8 cellular contexts compared by ENCODE assay signal in the genomic region with DNA sequence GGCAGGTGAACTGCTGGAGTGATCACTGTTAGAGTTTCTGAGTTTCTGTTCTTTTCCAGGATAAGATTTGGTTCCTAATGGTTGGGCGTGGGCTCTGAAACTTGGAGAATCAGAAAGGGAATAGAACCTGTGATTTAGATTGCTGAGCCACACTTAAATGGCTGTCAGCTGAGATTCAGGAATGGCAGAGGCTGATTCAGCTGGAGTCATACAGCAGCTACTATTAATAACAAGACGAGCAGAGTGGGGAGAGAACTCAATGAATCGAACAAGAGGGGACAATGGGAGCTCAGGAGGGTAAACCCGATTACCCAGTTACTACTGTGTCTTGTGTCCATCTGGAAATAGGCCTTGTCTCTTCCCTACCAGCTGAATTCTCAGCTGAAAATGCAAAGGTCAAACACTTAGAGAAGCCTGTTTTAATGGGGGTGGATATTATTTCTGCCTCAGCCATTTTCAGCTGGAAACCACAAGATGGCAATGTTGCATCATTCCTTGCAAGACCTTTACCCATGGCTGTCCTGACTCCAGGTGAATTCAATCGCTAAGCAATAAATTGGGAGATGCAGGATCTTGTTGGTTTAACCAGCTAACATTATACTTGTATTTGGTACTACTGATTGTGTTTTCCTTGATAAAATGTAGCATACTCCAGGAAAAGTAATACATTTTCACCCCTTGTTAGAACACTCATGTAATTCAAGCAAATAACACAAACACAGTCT.
DNase-seq lines count a peak whose midpoint lies in the region; ATAC-seq and TF ChIP-seq lines count a peak whose summit lies in the region.

No MANE protein-coding gene starts in this region.

- H3K9me3 ChIP-seq in SK-N-MC (ENCODE audit: low read depth, low read length): no peaks in the 10 kb centered on the region
- no peaks in the 10 kb centered on the region for H3K9me3 ChIP-seq in neural cell (ENCODE audit: low read length)

- H3K4me3 ChIP-seq in SK-N-MC (peak overlapping the region; percentile 8; the same call in 1 of the 2 replicates), fibroblast of mammary gland (ENCODE audit: control insufficient read depth, low read depth, low read length) (no peak overlapping the region), neural cell (ENCODE audit: low read length) (no peak overlapping the region)

- H3K36me3 ChIP-seq in SK-N-MC (ENCODE audit: insufficient read depth, low read length) (no peaks in the 10 kb centered on the region), neural cell (ENCODE audit: insufficient read depth, low read length) (no peaks in the 10 kb centered on the region)

- no peaks in the 10 kb centered on the region for H4K20me1 ChIP-seq in neural cell (ENCODE audit: insufficient read depth)

- H3K79me2 ChIP-seq in neural cell (replicated peaks; ENCODE audit: insufficient read depth, low read length): no peaks in the 10 kb centered on the region

- H3K9ac ChIP-seq in SK-N-MC (ENCODE audit: insufficient read length) (peak overlapping the region; percentile 41), neural cell (ENCODE audit: low read length) (no peak overlapping the region)

- no peak for TF ChIP-seq EP300 in neural cell (conservative IDR thresholded peaks at IDR 0.05; ENCODE audit: poor library complexity, severe bottlenecking)

- peaks cover 3% of the 10 kb centered on the region for H3F3A ChIP-seq in neural cell (ENCODE audit: insufficient read depth, low read length, poor library complexity, severe bottlenecking)

- H2AFZ ChIP-seq in neural cell (ENCODE audit: low read depth, low read length): no peak overlapping the region

- no peaks in the 10 kb centered on the region for H3K9me2 ChIP-seq in neural cell (ENCODE audit: insufficient read depth, low read length)

- H3K27ac ChIP-seq in SK-N-MC (no peak overlapping the region), neural cell (ENCODE audit: low read length) (no peak overlapping the region)

- peak; percentile 74 for DNase-seq in AG08395 (ENCODE audit: low spot score)
- peak; percentile 61 for DNase-seq in NCI-H1105 (lab: John Stamatoyannopoulos, UW)
- peak; percentile 81 for DNase-seq in SK-N-MC (ENCODE audit: low read depth, low spot score)
- DNase-seq in fibroblast of mammary gland (ENCODE audit: low read depth): peak; percentile 72

- ATAC-seq in GM18498 (IDR thresholded peaks at IDR 0.05; ENCODE audit: unreplicated experiment): peak; percentile 71
- peak; percentile 74 for ATAC-seq in HG02840 (IDR thresholded peaks at IDR 0.05; ENCODE audit: low FRiP score, unreplicated experiment)
- ATAC-seq in activated CD4-positive, CD25-positive, alpha-beta regulatory T cell treated with anti-CD3 and anti-CD28 coated beads, Interleukin-2, amount 50 U/mL, for 24 hours: no peak

- TF ChIP-seq RAD21 in neural cell (conservative IDR thresholded peaks at IDR 0.05): peak; percentile 99

- no peaks in the 10 kb centered on the region for H3K27me3 ChIP-seq in neural cell (ENCODE audit: insufficient read depth, low read depth, low read length)

- no peak overlapping the region for H3K4me2 ChIP-seq in neural cell (ENCODE audit: low read length)

- peak; percentile 82 for TF ChIP-seq CTCF in fibroblast of mammary gland (conservative IDR thresholded peaks at IDR 0.05; ENCODE audit: control insufficient read depth, insufficient read depth, low read depth, low read length)
- peak; percentile 98 for TF ChIP-seq CTCF in neural cell (IDR thresholded peaks at IDR 0.05; ENCODE audit: poor library complexity, severe bottlenecking)

TF ChIP-seq in neural cell, 6 proteins besides CTCF, POLR2A, EP300 and RAD21:
- TF ChIP-seq SMC3 (conservative IDR thresholded peaks at IDR 0.05; ENCODE audit: poor library complexity) (peak; percentile 97), MXI1 (conservative IDR thresholded peaks at IDR 0.05; ENCODE audit: poor library complexity, severe bottlenecking) (no peak), TAF1 (IDR thresholded peaks at IDR 0.05; ENCODE audit: low read depth) (no peak)
- TF ChIP-seq, protein P1, sequence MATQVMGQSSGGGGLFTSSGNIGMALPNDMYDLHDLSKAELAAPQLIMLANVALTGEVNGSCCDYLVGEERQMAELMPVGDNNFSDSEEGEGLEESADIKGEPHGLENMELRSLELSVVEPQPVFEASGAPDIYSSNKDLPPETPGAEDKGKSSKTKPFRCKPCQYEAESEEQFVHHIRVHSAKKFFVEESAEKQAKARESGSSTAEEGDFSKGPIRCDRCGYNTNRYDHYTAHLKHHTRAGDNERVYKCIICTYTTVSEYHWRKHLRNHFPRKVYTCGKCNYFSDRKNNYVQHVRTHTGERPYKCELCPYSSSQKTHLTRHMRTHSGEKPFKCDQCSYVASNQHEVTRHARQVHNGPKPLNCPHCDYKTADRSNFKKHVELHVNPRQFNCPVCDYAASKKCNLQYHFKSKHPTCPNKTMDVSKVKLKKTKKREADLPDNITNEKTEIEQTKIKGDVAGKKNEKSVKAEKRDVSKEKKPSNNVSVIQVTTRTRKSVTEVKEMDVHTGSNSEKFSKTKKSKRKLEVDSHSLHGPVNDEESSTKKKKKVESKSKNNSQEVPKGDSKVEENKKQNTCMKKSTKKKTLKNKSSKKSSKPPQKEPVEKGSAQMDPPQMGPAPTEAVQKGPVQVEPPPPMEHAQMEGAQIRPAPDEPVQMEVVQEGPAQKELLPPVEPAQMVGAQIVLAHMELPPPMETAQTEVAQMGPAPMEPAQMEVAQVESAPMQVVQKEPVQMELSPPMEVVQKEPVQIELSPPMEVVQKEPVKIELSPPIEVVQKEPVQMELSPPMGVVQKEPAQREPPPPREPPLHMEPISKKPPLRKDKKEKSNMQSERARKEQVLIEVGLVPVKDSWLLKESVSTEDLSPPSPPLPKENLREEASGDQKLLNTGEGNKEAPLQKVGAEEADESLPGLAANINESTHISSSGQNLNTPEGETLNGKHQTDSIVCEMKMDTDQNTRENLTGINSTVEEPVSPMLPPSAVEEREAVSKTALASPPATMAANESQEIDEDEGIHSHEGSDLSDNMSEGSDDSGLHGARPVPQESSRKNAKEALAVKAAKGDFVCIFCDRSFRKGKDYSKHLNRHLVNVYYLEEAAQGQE (IDR thresholded peaks at IDR 0.05; ENCODE audit: borderline replicate concordance): no peak
TF ChIP-seq in neural cell: peak in this region for 1.

Comparison
In these comparisons a context has a peak if more than half of its experiments do, and no peak if none do; other contexts are left out.
1. ATAC-seq: peak in GM18498 (single experiment) and HG02840 (single experiment); none in activated CD4-positive, CD25-positive, alpha-beta regulatory T cell treated with anti-CD3 and anti-CD28 coated beads, Interleukin-2, amount 50 U/mL, for 24 hours (0 of 2).
2. Peak in every context shown above with its lines, with median percentiles within 50 percentile points of each other: DNase-seq.